Comparison of ENCODE assay signal across 17 cellular contexts in genomic region chr3:102237181-102237580, GRCh38.
DNase-seq lines count a peak whose midpoint lies in the region; ATAC-seq and TF ChIP-seq lines count a peak whose summit lies in the region.
"Had no signal": no experiment of that assay in that cellular context is flagged by ENCODE, and none has a peak within 500 bp of the region (broad histone marks: within the 10 kb centered on the region; RNA-seq: fewer than 3 reads in every experiment).

No MANE protein-coding gene starts in this region.

- in situ Hi-C loops in transverse colon (cut with MboI; ENCODE audit: low pct_ligation_motif_present in 1 of 4, low pct_unique_long_range_greater_than_20kb in 1 of 4, low sequenced_read_pairs in 3 of 4) = loop anchor here in 3 of 4 donors (10.0 to 25.0 kb wide), 2 partner anchors 298 to 300 kb away; no protein-coding TSS in a partner anchor

- H3K9me3 ChIP-seq in PC-3 (ENCODE audit: low read length) (no peaks in the 10 kb centered on the region), transverse colon (no peaks in the 10 kb centered on the region), spleen (no peaks in the 10 kb centered on the region)

- peaks cover 32% of the 10 kb centered on the region for H3K4me1 ChIP-seq in GM23338 (ENCODE audit: insufficient read depth)
- peaks cover 56% of the 10 kb centered on the region for H3K4me1 ChIP-seq in PC-3 (ENCODE audit: insufficient read depth, low read length)
- H3K4me1 ChIP-seq in transverse colon = peaks cover 0 to 20% (median 3%) of the 10 kb centered on the region in 4 donors
- peaks cover 0 to 34% (median 11%) of the 10 kb centered on the region in 6 donors for H3K4me1 ChIP-seq in spleen

- POLR2A ChIA-PET in PC-3 (lab: Charles Lee; ENCODE audit: unreplicated experiment) = interaction anchor here (0.7 kb wide), 1 partner anchor 288 kb away, joined by 3 read pairs; no protein-coding TSS in a partner anchor

- H3F3A ChIP-seq in GM23338 (replicated peaks; ENCODE audit: low read depth) (no peaks in the 10 kb centered on the region), PC-3 (ENCODE audit: low read length, unreplicated experiment) (peaks cover 6% of the 10 kb centered on the region)

- H3K79me2 ChIP-seq in GM23338 (replicated peaks; ENCODE audit: insufficient read depth) (no peaks in the 10 kb centered on the region), PC-3 (ENCODE audit: low read length) (no peaks in the 10 kb centered on the region)

- TF ChIP-seq EP300 in transverse colon (IDR thresholded peaks at IDR 0.05; ENCODE audit: low read depth) = no peak

- no peak for ATAC-seq in GM23338
- ATAC-seq in PC-3 = peak; percentile 47
- ATAC-seq: K562 had no signal

- WGBS in transverse colon (ENCODE audit: low coverage in 1 of 2), 2 donors = 47 to 60% methylated on average over 3 of the region's 3 CpGs
- 63 to 81% (median 68%) methylated on average over 3 of the region's 3 CpGs for WGBS in spleen, 5 donors

- H3K27me3 ChIP-seq in GM23338 (ENCODE audit: insufficient read depth) (no peaks in the 10 kb centered on the region), PC-3 (ENCODE audit: low read length) (no peaks in the 10 kb centered on the region), transverse colon (no peaks in the 10 kb centered on the region), spleen (replicated peaks in 1 of 7) (no peaks in the 10 kb centered on the region)

- no TSS peak for BruUV-seq in PC-3 (replicated peaks; lab: Mats Ljungman, UMichigan)

- H3K9me2 ChIP-seq in GM23338 (ENCODE audit: insufficient read depth) (peaks cover 7% of the 10 kb centered on the region; the same call in 1 of the 2 replicates), PC-3 (replicated peaks; ENCODE audit: low read length) (no peaks in the 10 kb centered on the region)

- peaks cover 32% of the 10 kb centered on the region for H3K4me1 Mint-ChIP-seq in GM23338
- H3K4me1 Mint-ChIP-seq in mesothelial cell of epicardium = peaks cover 9% of the 10 kb centered on the region

- H3K4me3 Mint-ChIP-seq in GM23338 (no peak overlapping the region), mesothelial cell of epicardium (no peak overlapping the region)
- H3K4me3 Mint-ChIP-seq: CD4-positive, alpha-beta T cell; HFFc6 had no signal

- H3K9me3 Mint-ChIP-seq in GM23338 = no peaks in the 10 kb centered on the region; the same call in 1 of the 3 replicates
- no peaks in the 10 kb centered on the region for H3K9me3 Mint-ChIP-seq in mesothelial cell of epicardium
- H3K9me3 Mint-ChIP-seq: CD4-positive, alpha-beta T cell; HFFc6 had no signal

- CTCF ChIA-PET in PC-3 (lab: Charles Lee) = interaction anchor here (0.5 to 3.1 kb wide), 3 partner anchors 8 to 299 kb away, joined by 3 to 27 read pairs (median 5); no protein-coding TSS in a partner anchor

- H3K9ac ChIP-seq in PC-3 (ENCODE audit: low read length) = peak overlapping the region; percentile 70

- H3K4me3 ChIP-seq in GM23338 = no peak overlapping the region
- no peak overlapping the region for H3K4me3 ChIP-seq in PC-3 (ENCODE audit: low read length)
- no peak overlapping the region for H3K4me3 ChIP-seq in transverse colon
- H3K4me3 ChIP-seq in spleen = no peak overlapping the region
- H3K4me3 ChIP-seq: K562 had no signal

- no peaks in the 10 kb centered on the region for H3K36me3 ChIP-seq in GM23338 (ENCODE audit: insufficient read depth)
- no peaks in the 10 kb centered on the region for H3K36me3 ChIP-seq in PC-3 (ENCODE audit: low read depth, low read length)
- H3K36me3 ChIP-seq in transverse colon = no peaks in the 10 kb centered on the region
- H3K36me3 ChIP-seq in spleen = no peaks in the 10 kb centered on the region

- no peak overlapping the region for H3K4me2 ChIP-seq in GM23338
- H3K4me2 ChIP-seq in PC-3 (ENCODE audit: low read length) = peak overlapping the region; percentile 59

- intact Hi-C loops in PC-3 (cut with micrococcal nuclease) (loop anchor here (1.0 kb wide), 1 partner anchor 292 kb away; no protein-coding TSS in a partner anchor), transverse colon (cut with DNase I; ENCODE audit: low total_unique reads) (no loop called here), spleen (cut with DNase I; ENCODE audit: low total_unique reads) (no loop called here)

- TF ChIP-seq CTCF in GM23338 (conservative IDR thresholded peaks at IDR 0.05; ENCODE audit: low read depth in 2 of 2) (no peak), PC-3 (conservative IDR thresholded peaks at IDR 0.05; ENCODE audit: low read depth, low read length) (no peak), transverse colon (IDR thresholded peaks at IDR 0.05) (no peak), mesothelial cell of epicardium (IDR thresholded peaks at IDR 0.05; ENCODE audit: unreplicated experiment) (no peak), spleen (IDR thresholded peaks at IDR 0.05 in 8 of 11, conservative IDR thresholded peaks at IDR 0.05 in 3 of 11) (no peak)

- H3K36me3 Mint-ChIP-seq in GM23338 (ENCODE audit: low read depth) (no peaks in the 10 kb centered on the region), mesothelial cell of epicardium (no peaks in the 10 kb centered on the region)

- peaks cover 4% of the 10 kb centered on the region for H3K27me3 Mint-ChIP-seq in GM23338 (ENCODE audit: insufficient read depth, low read depth, poor library complexity)
- no peaks in the 10 kb centered on the region for H3K27me3 Mint-ChIP-seq in mesothelial cell of epicardium (ENCODE audit: low read depth)
- H3K27me3 Mint-ChIP-seq: CD4-positive, alpha-beta T cell had no signal

- no peak for DNase-seq in GM23338 (ENCODE audit: low spot score)
- peak; percentile 89 for DNase-seq in PC-3
- DNase-seq in foreskin melanocyte = peak; percentile 31
- DNase-seq in transverse colon = peak; percentile 20
- DNase-seq in mesothelial cell of epicardium (ENCODE audit: low spot score in 2 of 2, unreplicated experiment in 2 of 2) = no peak
- DNase-seq in NCI-H1048 (lab: John Stamatoyannopoulos, UW) = no peak
- DNase-seq in spleen = no peak
- DNase-seq in stimulated activated CD4-positive, alpha-beta T cell treated with anti-CD3 and anti-CD28 coated beads, Interleukin-4, amount 100 ng/mL, for 24 hours = no peak
- DNase-seq: Calu3; CD4-positive, alpha-beta T cell; DMS 273 treated with DMSO at 0.1 percent for 48 hours; DMS79; GOT3; HCEC 1CT had no signal

- no peak for TF ChIP-seq POLR2A in transverse colon (IDR thresholded peaks at IDR 0.05)
- TF ChIP-seq POLR2A in spleen (IDR thresholded peaks at IDR 0.05) = no peak

- H3K27ac ChIP-seq in GM23338 (ENCODE audit: low read depth) = no peak overlapping the region
- H3K27ac ChIP-seq in PC-3 (ENCODE audit: low read length) = peak overlapping the region; percentile 92
- no peak overlapping the region for H3K27ac ChIP-seq in transverse colon
- no peak overlapping the region for H3K27ac ChIP-seq in spleen
- H3K27ac ChIP-seq: HL-60 had no signal

- H4K20me1 ChIP-seq in GM23338 (replicated peaks; ENCODE audit: insufficient read depth) (no peaks in the 10 kb centered on the region), PC-3 (ENCODE audit: low read length) (no peaks in the 10 kb centered on the region)

- H3K27ac Mint-ChIP-seq in GM23338 = peak overlapping the region; percentile 68; the same call in 1 of the 2 replicates
- no peak overlapping the region for H3K27ac Mint-ChIP-seq in mesothelial cell of epicardium
- H3K27ac Mint-ChIP-seq: CD4-positive, alpha-beta T cell; HFFc6 had no signal

- no peak overlapping the region for H2AFZ ChIP-seq in GM23338
- no peak overlapping the region for H2AFZ ChIP-seq in PC-3 (ENCODE audit: low read length)

TF ChIP-seq in GM23338, 12 proteins besides CTCF, POLR2A, EP300 and RAD21:
- TF ChIP-seq EZH2 (IDR thresholded peaks at IDR 0.05; ENCODE audit: low read depth, unreplicated experiment) = no peak
- TF ChIP-seq EZH2phosphoT487 (IDR thresholded peaks at IDR 0.05; ENCODE audit: unreplicated experiment) = no peak
- no peak for TF ChIP-seq CREB1 (CRISPR knock-in tag; IDR thresholded peaks at IDR 0.05; ENCODE audit: low read depth)
- TF ChIP-seq ZNF114 (CRISPR knock-in tag; IDR thresholded peaks at IDR 0.05) = no peak
- TF ChIP-seq JUNB (IDR thresholded peaks at IDR 0.05; ENCODE audit: unreplicated experiment) = no peak
- no peak for TF ChIP-seq ZNF331 (CRISPR knock-in tag; IDR thresholded peaks at IDR 0.05; ENCODE audit: low read depth)
- no peak for TF ChIP-seq STAT1 (IDR thresholded peaks at IDR 0.05; ENCODE audit: unreplicated experiment)
- no peak for TF ChIP-seq POLR2AphosphoS5 (IDR thresholded peaks at IDR 0.05; ENCODE audit: low read depth)
- TF ChIP-seq REST (IDR thresholded peaks at IDR 0.05; ENCODE audit: unreplicated experiment) = no peak
TF ChIP-seq in GM23338: peak in this region for 0.

Comparison
In these comparisons a context has a peak if more than half of its experiments do, and no peak if none do; other contexts are left out.
1. DNase-seq: peak in PC-3 (single experiment), foreskin melanocyte (single experiment) and transverse colon (single experiment); none in GM23338 (single experiment), mesothelial cell of epicardium (0 of 2), NCI-H1048 (single experiment), spleen (single experiment) and stimulated activated CD4-positive, alpha-beta T cell treated with anti-CD3 and anti-CD28 coated beads, Interleukin-4, amount 100 ng/mL, for 24 hours (single experiment).